ENCODE assay signal across 1 cellular context in the genomic region with DNA sequence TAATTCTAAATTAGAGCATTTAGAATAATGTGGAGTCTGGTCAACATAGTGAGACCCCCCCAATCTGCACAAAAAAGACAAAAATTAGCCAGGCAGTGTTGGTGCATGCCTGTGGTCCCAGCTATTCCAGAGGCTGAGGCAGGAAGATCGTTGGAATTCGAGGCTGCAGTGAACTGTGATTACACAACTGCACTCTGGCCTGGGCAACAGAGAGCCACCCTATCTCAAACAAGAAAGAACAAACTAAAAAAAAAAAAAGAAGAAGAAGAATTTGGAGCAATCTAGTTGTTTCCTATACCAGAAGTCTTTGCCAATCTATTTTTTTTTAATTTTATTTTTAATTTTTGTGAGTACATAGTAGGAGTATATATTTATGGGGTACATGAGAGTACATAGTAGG.
TF ChIP-seq lines count a peak whose summit lies in the region.

No MANE protein-coding gene starts in this region.

TF ChIP-seq in HepG2, 621 proteins besides CTCF, POLR2A, EP300 and RAD21 (continued from another document and continues in another):
- TF ChIP-seq, protein P1, sequence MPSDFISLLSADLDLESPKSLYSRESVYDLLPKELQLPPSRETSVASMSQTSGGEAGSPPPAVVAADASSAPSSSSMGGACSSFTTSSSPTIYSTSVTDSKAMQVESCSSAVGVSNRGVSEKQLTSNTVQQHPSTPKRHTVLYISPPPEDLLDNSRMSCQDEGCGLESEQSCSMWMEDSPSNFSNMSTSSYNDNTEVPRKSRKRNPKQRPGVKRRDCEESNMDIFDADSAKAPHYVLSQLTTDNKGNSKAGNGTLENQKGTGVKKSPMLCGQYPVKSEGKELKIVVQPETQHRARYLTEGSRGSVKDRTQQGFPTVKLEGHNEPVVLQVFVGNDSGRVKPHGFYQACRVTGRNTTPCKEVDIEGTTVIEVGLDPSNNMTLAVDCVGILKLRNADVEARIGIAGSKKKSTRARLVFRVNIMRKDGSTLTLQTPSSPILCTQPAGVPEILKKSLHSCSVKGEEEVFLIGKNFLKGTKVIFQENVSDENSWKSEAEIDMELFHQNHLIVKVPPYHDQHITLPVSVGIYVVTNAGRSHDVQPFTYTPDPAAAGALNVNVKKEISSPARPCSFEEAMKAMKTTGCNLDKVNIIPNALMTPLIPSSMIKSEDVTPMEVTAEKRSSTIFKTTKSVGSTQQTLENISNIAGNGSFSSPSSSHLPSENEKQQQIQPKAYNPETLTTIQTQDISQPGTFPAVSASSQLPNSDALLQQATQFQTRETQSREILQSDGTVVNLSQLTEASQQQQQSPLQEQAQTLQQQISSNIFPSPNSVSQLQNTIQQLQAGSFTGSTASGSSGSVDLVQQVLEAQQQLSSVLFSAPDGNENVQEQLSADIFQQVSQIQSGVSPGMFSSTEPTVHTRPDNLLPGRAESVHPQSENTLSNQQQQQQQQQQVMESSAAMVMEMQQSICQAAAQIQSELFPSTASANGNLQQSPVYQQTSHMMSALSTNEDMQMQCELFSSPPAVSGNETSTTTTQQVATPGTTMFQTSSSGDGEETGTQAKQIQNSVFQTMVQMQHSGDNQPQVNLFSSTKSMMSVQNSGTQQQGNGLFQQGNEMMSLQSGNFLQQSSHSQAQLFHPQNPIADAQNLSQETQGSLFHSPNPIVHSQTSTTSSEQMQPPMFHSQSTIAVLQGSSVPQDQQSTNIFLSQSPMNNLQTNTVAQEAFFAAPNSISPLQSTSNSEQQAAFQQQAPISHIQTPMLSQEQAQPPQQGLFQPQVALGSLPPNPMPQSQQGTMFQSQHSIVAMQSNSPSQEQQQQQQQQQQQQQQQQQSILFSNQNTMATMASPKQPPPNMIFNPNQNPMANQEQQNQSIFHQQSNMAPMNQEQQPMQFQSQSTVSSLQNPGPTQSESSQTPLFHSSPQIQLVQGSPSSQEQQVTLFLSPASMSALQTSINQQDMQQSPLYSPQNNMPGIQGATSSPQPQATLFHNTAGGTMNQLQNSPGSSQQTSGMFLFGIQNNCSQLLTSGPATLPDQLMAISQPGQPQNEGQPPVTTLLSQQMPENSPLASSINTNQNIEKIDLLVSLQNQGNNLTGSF (CRISPR knock-in tag; IDR thresholded peaks at IDR 0.05), result no peak
- TF ChIP-seq ZSCAN25 (CRISPR knock-in tag; IDR thresholded peaks at IDR 0.05) (no peak), FOSL2 (CRISPR knock-in tag; IDR thresholded peaks at IDR 0.05) (0 out of 2 replicates have a peak, but pooled peaks have one; percentile 25), GMEB2 (CRISPR knock-in tag; IDR thresholded peaks at IDR 0.05; ENCODE audit: low read depth) (no peak), SP4 (CRISPR knock-in tag; IDR thresholded peaks at IDR 0.05) (no peak), XBP1 (CRISPR knock-in tag; IDR thresholded peaks at IDR 0.05) (no peak), JUN (CRISPR knock-in tag; IDR thresholded peaks at IDR 0.05) (no peak), ZNF451 (CRISPR knock-in tag; IDR thresholded peaks at IDR 0.05) (no peak), ZNF3 (CRISPR knock-in tag; IDR thresholded peaks at IDR 0.05) (peak; percentile 72; the same call in 1 of the 2 replicates), TMF1 (CRISPR knock-in tag; IDR thresholded peaks at IDR 0.05; ENCODE audit: low read depth) (no peak), PLSCR1 (CRISPR knock-in tag; IDR thresholded peaks at IDR 0.05; ENCODE audit: borderline replicate concordance) (no peak), ZBTB10 (CRISPR knock-in tag; IDR thresholded peaks at IDR 0.05; ENCODE audit: borderline replicate concordance) (0 out of 2 replicates have a peak, but pooled peaks have one; percentile 32), ZNF577 (CRISPR knock-in tag; IDR thresholded peaks at IDR 0.05; ENCODE audit: borderline replicate concordance, low read depth) (no peak), NFE2 (CRISPR knock-in tag; IDR thresholded peaks at IDR 0.05) (no peak), MYNN (CRISPR knock-in tag; IDR thresholded peaks at IDR 0.05; ENCODE audit: low read depth) (no peak), ZNF260 (CRISPR knock-in tag; IDR thresholded peaks at IDR 0.05; ENCODE audit: borderline replicate concordance, low read depth) (no peak), ZSCAN5A (CRISPR knock-in tag; IDR thresholded peaks at IDR 0.05; ENCODE audit: borderline replicate concordance) (no peak), CHCHD3 (CRISPR knock-in tag; IDR thresholded peaks at IDR 0.05) (no peak), ZNF580 (CRISPR knock-in tag; IDR thresholded peaks at IDR 0.05; ENCODE audit: borderline replicate concordance, low read depth) (no peak), SMC3 (IDR thresholded peaks at IDR 0.05; ENCODE audit: low read length) (peak; percentile 24; the same call in 1 of the 2 replicates), ZNF547 (CRISPR knock-in tag; IDR thresholded peaks at IDR 0.05) (no peak), ZNF382 (CRISPR knock-in tag; IDR thresholded peaks at IDR 0.05; ENCODE audit: borderline replicate concordance) (no peak), FOXP1 (IDR thresholded peaks at IDR 0.05) (no peak), FOXP1 (CRISPR knock-in tag; IDR thresholded peaks at IDR 0.05) (peak; percentile 10; the same call in 1 of the 2 replicates), ZNF749 (CRISPR knock-in tag; IDR thresholded peaks at IDR 0.05; ENCODE audit: borderline replicate concordance) (no peak), MED1 (CRISPR knock-in tag; IDR thresholded peaks at IDR 0.05) (peak; percentile 79), KMT2A (CRISPR knock-in tag; IDR thresholded peaks at IDR 0.05) (0 out of 2 replicates have a peak, but pooled peaks have one; percentile 22), MEIS1 (CRISPR knock-in tag; IDR thresholded peaks at IDR 0.05; ENCODE audit: borderline replicate concordance) (no peak), ZNF264 (CRISPR knock-in tag; IDR thresholded peaks at IDR 0.05) (peak; percentile 59; the same call in 1 of the 2 replicates), ARNT2 (CRISPR knock-in tag; IDR thresholded peaks at IDR 0.05; ENCODE audit: low read depth) (no peak), HIVEP1 (CRISPR knock-in tag; IDR thresholded peaks at IDR 0.05) (no peak)
- TF ChIP-seq, protein P2, sequence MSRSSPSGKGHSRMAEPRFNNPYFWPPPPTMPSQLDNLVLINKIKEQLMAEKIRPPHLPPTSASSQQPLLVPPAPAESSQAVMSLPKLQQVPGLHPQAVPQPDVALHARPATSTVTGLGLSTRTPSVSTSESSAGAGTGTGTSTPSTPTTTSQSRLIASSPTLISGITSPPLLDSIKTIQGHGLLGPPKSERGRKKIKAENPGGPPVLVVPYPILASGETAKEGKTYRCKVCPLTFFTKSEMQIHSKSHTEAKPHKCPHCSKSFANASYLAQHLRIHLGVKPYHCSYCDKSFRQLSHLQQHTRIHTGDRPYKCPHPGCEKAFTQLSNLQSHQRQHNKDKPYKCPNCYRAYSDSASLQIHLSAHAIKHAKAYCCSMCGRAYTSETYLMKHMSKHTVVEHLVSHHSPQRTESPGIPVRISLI (CRISPR knock-in tag; IDR thresholded peaks at IDR 0.05; ENCODE audit: borderline replicate concordance), result peak; percentile 96
- TF ChIP-seq, protein P3, sequence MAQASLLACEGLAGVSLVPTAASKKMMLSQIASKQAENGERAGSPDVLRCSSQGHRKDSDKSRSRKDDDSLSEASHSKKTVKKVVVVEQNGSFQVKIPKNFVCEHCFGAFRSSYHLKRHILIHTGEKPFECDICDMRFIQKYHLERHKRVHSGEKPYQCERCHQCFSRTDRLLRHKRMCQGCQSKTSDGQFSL (CRISPR knock-in tag; IDR thresholded peaks at IDR 0.05), result no peak
- TF ChIP-seq, protein P4, sequence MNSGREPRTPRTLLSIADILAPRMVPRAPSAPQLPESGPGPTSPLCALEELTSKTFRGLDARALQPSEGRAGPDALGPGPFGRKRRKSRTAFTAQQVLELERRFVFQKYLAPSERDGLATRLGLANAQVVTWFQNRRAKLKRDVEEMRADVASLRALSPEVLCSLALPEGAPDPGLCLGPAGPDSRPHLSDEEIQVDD (CRISPR knock-in tag; IDR thresholded peaks at IDR 0.05; ENCODE audit: borderline replicate concordance), result no peak
- TF ChIP-seq, protein P5, sequence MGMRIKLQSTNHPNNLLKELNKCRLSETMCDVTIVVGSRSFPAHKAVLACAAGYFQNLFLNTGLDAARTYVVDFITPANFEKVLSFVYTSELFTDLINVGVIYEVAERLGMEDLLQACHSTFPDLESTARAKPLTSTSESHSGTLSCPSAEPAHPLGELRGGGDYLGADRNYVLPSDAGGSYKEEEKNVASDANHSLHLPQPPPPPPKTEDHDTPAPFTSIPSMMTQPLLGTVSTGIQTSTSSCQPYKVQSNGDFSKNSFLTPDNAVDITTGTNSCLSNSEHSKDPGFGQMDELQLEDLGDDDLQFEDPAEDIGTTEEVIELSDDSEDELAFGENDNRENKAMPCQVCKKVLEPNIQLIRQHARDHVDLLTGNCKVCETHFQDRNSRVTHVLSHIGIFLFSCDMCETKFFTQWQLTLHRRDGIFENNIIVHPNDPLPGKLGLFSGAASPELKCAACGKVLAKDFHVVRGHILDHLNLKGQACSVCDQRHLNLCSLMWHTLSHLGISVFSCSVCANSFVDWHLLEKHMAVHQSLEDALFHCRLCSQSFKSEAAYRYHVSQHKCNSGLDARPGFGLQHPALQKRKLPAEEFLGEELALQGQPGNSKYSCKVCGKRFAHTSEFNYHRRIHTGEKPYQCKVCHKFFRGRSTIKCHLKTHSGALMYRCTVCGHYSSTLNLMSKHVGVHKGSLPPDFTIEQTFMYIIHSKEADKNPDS (CRISPR knock-in tag; IDR thresholded peaks at IDR 0.05), result no peak
- TF ChIP-seq, protein P6, sequence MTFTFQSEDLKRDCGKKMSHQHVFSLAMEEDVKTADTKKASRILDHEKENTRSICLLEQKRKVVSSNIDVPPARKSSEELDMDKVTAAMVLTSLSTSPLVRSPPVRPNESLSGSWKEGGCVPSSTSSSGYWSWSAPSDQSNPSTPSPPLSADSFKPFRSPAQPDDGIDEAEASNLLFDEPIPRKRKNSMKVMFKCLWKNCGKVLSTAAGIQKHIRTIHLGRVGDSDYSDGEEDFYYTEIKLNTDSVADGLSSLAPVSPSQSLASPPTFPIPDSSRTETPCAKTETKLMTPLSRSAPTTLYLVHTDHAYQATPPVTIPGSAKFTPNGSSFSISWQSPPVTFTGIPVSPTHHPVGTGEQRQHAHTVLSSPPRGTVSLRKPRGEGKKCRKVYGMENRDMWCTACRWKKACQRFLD (CRISPR knock-in tag; IDR thresholded peaks at IDR 0.05; ENCODE audit: borderline replicate concordance), result no peak
